9 cellular contexts compared by ENCODE assay signal in the genomic region with DNA sequence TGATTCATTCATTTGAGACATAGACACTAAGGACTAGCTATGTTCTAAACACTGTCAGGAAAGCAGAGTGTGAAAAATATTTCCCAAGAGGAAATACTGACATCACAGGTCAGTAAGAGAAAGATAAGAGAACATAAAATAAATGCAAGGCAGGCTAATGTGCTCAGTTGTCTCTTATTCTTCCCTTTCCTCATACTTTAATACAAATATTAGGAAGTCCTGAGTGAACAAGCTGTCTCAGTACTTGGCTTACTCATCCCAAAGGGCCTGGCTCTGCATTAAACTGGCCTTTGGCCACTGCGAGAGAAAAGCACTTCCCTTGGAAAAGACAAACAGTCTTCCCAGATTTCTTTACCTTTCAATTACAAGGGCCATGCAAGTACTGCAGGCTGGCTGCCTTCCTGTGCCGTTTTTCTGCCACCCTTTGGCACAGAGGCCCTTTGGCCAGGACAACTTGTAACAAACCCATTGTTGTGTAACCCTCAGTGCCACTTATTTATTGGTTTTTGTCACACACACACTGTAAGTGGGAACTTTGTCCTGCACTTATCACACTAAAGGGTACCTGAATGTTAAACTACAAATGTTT. TPM values are rescaled to one million over a fixed set of nuclear protein-coding genes. Genes with fewer than 3 reads are reported as not detected.
DNase-seq lines count a peak whose midpoint lies in the region; ATAC-seq and TF ChIP-seq lines count a peak whose summit lies in the region.
"Had no signal": no experiment of that assay in that cellular context is flagged by ENCODE, and none has a peak within 500 bp of the region (broad histone marks: within the 10 kb centered on the region; RNA-seq: fewer than 3 reads in every experiment).

No MANE protein-coding gene starts in this region.

- WGBS in esophagus squamous epithelium, 2 donors: 13 to 32% methylated on average over 2 of the region's 2 CpGs

- H3K36me3 ChIP-seq in Panc1 (ENCODE audit: control insufficient read depth, insufficient read depth, low read length) (no peaks in the 10 kb centered on the region), esophagus squamous epithelium (peaks cover 0 to 15% (median 0%) of the 10 kb centered on the region in 3 donors)
- H3K36me3 ChIP-seq in effector memory CD4-positive, alpha-beta T cell (ENCODE audit: control insufficient read depth, insufficient read depth, low read length): no peaks in the 10 kb centered on the region

- intact Hi-C loops in Panc1 (cut with micrococcal nuclease; ENCODE audit: unreplicated experiment) (no loop called here), esophagus squamous epithelium (cut with DNase I) (no loop called here)

- TF ChIP-seq CTCF in AG04450 (IDR thresholded peaks at IDR 0.05; ENCODE audit: low read depth, low read length): no peak
- TF ChIP-seq CTCF in Panc1 (IDR thresholded peaks at IDR 0.05): no peak
- no peak for TF ChIP-seq CTCF in esophagus squamous epithelium (IDR thresholded peaks at IDR 0.05)
- TF ChIP-seq CTCF in GM13976 (IDR thresholded peaks at IDR 0.05; ENCODE audit: borderline replicate concordance, control extremely low read depth, extremely low read depth, insufficient read depth, missing control alignments): no peak
- TF ChIP-seq CTCF in RWPE1 (conservative IDR thresholded peaks at IDR 0.05; ENCODE audit: low read depth): no peak

- CTCF ChIA-PET in AG04450 (lab: Charles Lee) (interaction anchor here (0.7 to 3.4 kb wide), 2 partner anchors 13 to 107 kb away, joined by 9 to 14 read pairs; no protein-coding TSS in a partner anchor), Panc1 (lab: Charles Lee) (no interaction called here), RWPE1 (lab: Yijun Ruan, JAX) (interaction anchor here (1.0 to 1.5 kb wide), 2 partner anchors 29 to 105 kb away, joined by 4 to 9 read pairs; no protein-coding TSS in a partner anchor)

- peak; percentile 51 for ATAC-seq in Panc1

- no peak for TF ChIP-seq POLR2A in esophagus squamous epithelium (IDR thresholded peaks at IDR 0.05)

- H3K4me1 ChIP-seq in Panc1 (ENCODE audit: control insufficient read depth, insufficient read depth, low read length): peaks cover 6% of the 10 kb centered on the region
- peaks cover 6 to 30% (median 19%) of the 10 kb centered on the region in 3 donors for H3K4me1 ChIP-seq in esophagus squamous epithelium
- no peaks in the 10 kb centered on the region for H3K4me1 ChIP-seq in effector memory CD4-positive, alpha-beta T cell (ENCODE audit: control insufficient read depth, insufficient read depth, low read length, poor library complexity, severe bottlenecking)

- no TSS peak for BruUV-seq in Panc1 (replicated peaks; lab: Mats Ljungman, UMichigan)

- H3K27ac ChIP-seq in AG04450 (ENCODE audit: low read depth, low read length) (peak overlapping the region; percentile 47), Panc1 (ENCODE audit: low read length) (no peak overlapping the region), esophagus squamous epithelium (peak overlapping the region; percentile 2 to 72 (median 36)), RWPE1 (no peak overlapping the region; the same call in 1 of the 2 replicates)
- no peak overlapping the region for H3K27ac ChIP-seq in effector memory CD4-positive, alpha-beta T cell (ENCODE audit: insufficient read depth, low read length, poor library complexity, severe bottlenecking)

- DNase-seq in AG04450 (ENCODE audit: low read depth, low spot score) (peak; percentile 30), Panc1 (ENCODE audit: low read depth, low spot score) (no peak), esophagus squamous epithelium (lab: John Stamatoyannopoulos, UW) (no peak), mucosa of gallbladder (ENCODE audit: low spot score) (peak; percentile 51), GM13976 (ENCODE audit: low spot score) (no peak), SHP77 treated with DMSO at 0.1 percent for 48 hours (lab: John Stamatoyannopoulos, UW) (no peak), RWPE1 (ENCODE audit: low spot score) (no peak)
- no peak for DNase-seq in effector memory CD4-positive, alpha-beta T cell
- DNase-seq: MM.1S had no signal

- no peaks in the 10 kb centered on the region for H3K27me3 ChIP-seq in AG04450 (ENCODE audit: control insufficient read depth, insufficient read depth, low read length)
- H3K27me3 ChIP-seq in Panc1 (ENCODE audit: control insufficient read depth, insufficient read depth, low read length): no peaks in the 10 kb centered on the region
- no peaks in the 10 kb centered on the region for H3K27me3 ChIP-seq in esophagus squamous epithelium
- H3K27me3 ChIP-seq in effector memory CD4-positive, alpha-beta T cell (replicated peaks; ENCODE audit: control insufficient read depth, insufficient read depth, low read length, poor library complexity, severe bottlenecking): no peaks in the 10 kb centered on the region

- H3K4me3 ChIP-seq in AG04450 (ENCODE audit: low read depth, low read length) (no peak overlapping the region), Panc1 (ENCODE audit: low read depth in 2 of 2, low read length in 2 of 2) (no peak overlapping the region), esophagus squamous epithelium (no peak overlapping the region)
- H3K4me3 ChIP-seq in effector memory CD4-positive, alpha-beta T cell (ENCODE audit: insufficient read depth, low read depth, low read length, poor library complexity, severe bottlenecking): no peak overlapping the region

- in situ Hi-C loops in Panc1 (cut with HindIII; ENCODE audit: low pct_unique_long_range_greater_than_20kb, low sequenced_read_pairs) (no loop called here), GM13976 (cut with MboI; ENCODE audit: low sequenced_read_pairs, unreplicated experiment) (no loop called here)

- POLR2A ChIA-PET in AG04450 (lab: Yijun Ruan, JAX): no interaction called here
- POLR2A ChIA-PET in Panc1 (lab: Charles Lee): no interaction called here
- POLR2A ChIA-PET in RWPE1 (lab: Yijun Ruan, JAX; ENCODE audit: low non-redundant PET): interaction anchor here (0.6 kb wide), 1 partner anchor 32 kb away, joined by 3 read pairs; no protein-coding TSS in a partner anchor

- H3K9me3 ChIP-seq in AG04450 (ENCODE audit: control insufficient read depth, insufficient read depth, low read length): no peaks in the 10 kb centered on the region
- no peaks in the 10 kb centered on the region for H3K9me3 ChIP-seq in Panc1 (ENCODE audit: control insufficient read depth, insufficient read depth, low read depth, low read length)
- no peaks in the 10 kb centered on the region for H3K9me3 ChIP-seq in esophagus squamous epithelium
- no peaks in the 10 kb centered on the region for H3K9me3 ChIP-seq in effector memory CD4-positive, alpha-beta T cell (ENCODE audit: control insufficient read depth, low read length)

RNA-seq across cellular contexts. Expression of a gene that starts 31.7 kb away (rescaled TPM):
- polyA plus RNA-seq in AG04450 (2011; rRNA removed): 37.1 and 43.6 TPM in 2 replicates
- polyA minus RNA-seq in AG04450 (2011; rRNA and poly(A)+ RNA removed): 51.4 and 72.0 TPM in 2 replicates
- total RNA-seq in Panc1 (2021; ENCODE audit: unreplicated experiment): 45.5 TPM
- polyA plus RNA-seq in Panc1 (2012; ENCODE audit: insufficient read length): 27.9 TPM
- total RNA-seq in esophagus squamous epithelium: 10 to 100 TPM in 3 of 4 donors, 1 to 10 TPM in 1; 10.0 to 17.4 (median 13.2) TPM
- 35.9 TPM for total RNA-seq in mucosa of gallbladder

RNA-seq across cellular contexts. Expression of a gene that starts 48.5 kb away (rescaled TPM):
- polyA plus RNA-seq in AG04450 (2011; rRNA removed): 34.9 and 41.2 TPM in 2 replicates
- polyA minus RNA-seq in AG04450 (2011; rRNA and poly(A)+ RNA removed): 108 and 156 TPM in 2 replicates
- total RNA-seq in Panc1 (2021; ENCODE audit: unreplicated experiment) (69.8 TPM), esophagus squamous epithelium (100 to 1,000 TPM in 1 of 4 donors, 10 to 100 TPM in 3; 46.8 to 105 (median 58.0) TPM), mucosa of gallbladder (95.0 TPM)
- polyA plus RNA-seq in Panc1 (2012; ENCODE audit: insufficient read length): 77.9 TPM

Comparison
In these comparisons a context has a peak if more than half of its experiments do, and no peak if none do; other contexts are left out.
1. DNase-seq: peak in AG04450 (single experiment) and mucosa of gallbladder (single experiment); none in Panc1 (single experiment), esophagus squamous epithelium (single experiment), GM13976 (single experiment), effector memory CD4-positive, alpha-beta T cell (0 of 3), SHP77 treated with DMSO at 0.1 percent for 48 hours (single experiment) and RWPE1 (single experiment).
2. H3K27ac ChIP-seq: peak in AG04450 (single experiment) and esophagus squamous epithelium (4 of 4); none in Panc1 (single experiment), effector memory CD4-positive, alpha-beta T cell (single experiment) and RWPE1 (single experiment).